In the genomic region with DNA sequence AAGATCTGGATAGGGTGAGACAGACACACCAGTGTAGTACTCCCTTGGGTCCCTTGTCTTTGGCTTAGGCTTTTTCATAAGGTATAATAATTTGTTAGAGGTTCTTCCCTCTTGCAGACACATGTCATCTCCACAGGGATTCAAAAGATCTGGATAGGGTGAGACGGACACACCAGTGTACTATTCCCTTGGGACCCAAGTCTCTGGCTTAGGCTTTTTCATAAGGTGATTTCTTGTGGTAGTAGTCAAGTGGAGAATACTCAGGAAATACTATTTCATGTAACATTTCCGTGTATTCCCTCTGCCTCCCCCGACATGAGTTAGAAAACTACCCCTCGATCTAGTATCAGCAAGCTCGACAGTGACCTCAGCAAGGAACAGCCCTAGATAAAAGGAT, we compare ENCODE assay signal across 1 cellular context.
TF ChIP-seq lines count a peak whose summit lies in the region.

No MANE protein-coding gene starts in this region.

TF ChIP-seq in K562, 482 proteins besides CTCF, POLR2A, EP300 and RAD21:
- TF ChIP-seq, protein P1, sequence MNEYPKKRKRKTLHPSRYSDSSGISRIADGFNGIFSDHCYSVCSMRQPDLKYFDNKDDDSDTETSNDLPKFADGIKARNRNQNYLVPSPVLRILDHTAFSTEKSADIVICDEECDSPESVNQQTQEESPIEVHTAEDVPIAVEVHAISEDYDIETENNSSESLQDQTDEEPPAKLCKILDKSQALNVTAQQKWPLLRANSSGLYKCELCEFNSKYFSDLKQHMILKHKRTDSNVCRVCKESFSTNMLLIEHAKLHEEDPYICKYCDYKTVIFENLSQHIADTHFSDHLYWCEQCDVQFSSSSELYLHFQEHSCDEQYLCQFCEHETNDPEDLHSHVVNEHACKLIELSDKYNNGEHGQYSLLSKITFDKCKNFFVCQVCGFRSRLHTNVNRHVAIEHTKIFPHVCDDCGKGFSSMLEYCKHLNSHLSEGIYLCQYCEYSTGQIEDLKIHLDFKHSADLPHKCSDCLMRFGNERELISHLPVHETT (CRISPR knock-in tag; conservative IDR thresholded peaks at IDR 0.05 in 1 of 2, IDR thresholded peaks at IDR 0.05 in 1 of 2) = 0 out of 4 replicates have a peak, but pooled peaks of 1 of the 2 experiments have one; percentile 2
- no peak for TF ChIP-seq NCOR1 (IDR thresholded peaks at IDR 0.05)
- 0 out of 2 replicates have a peak, but pooled peaks have one; percentile 11 for TF ChIP-seq MYNN (IDR thresholded peaks at IDR 0.05)
- TF ChIP-seq MYNN (CRISPR knock-in tag; IDR thresholded peaks at IDR 0.05) = no peak
- no peak for TF ChIP-seq SUPT5H (IDR thresholded peaks at IDR 0.05)
- 0 out of 2 replicates have a peak, but pooled peaks have one; percentile 0 for TF ChIP-seq SIN3B (IDR thresholded peaks at IDR 0.05; ENCODE audit: low read depth)
